In genomic region chr20:6178537-6178936, GRCh38 we compare ENCODE assay signal across 8 cellular contexts. TPM values are rescaled to one million over a fixed set of nuclear protein-coding genes. Genes with fewer than 3 reads are reported as not detected.
DNase-seq lines count a peak whose midpoint lies in the region; ATAC-seq, FAIRE-seq and TF ChIP-seq lines count a peak whose summit lies in the region.

No MANE protein-coding gene starts in this region.

- H3K9me3 ChIP-seq in HAP-1 (no peaks in the 10 kb centered on the region), upper lobe of right lung (no peaks in the 10 kb centered on the region)

- H3K36me3 Mint-ChIP-seq in Calu3 (ENCODE audit: insufficient read depth, unreplicated experiment), result no peaks in the 10 kb centered on the region

- FAIRE-seq in A204.1 (lab: Jason Lieb, UNC), result peak; percentile 85

- no peaks in the 10 kb centered on the region for H3K36me3 ChIP-seq in HAP-1 (replicated peaks)
- H3K36me3 ChIP-seq in upper lobe of right lung, result no peaks in the 10 kb centered on the region

- no peak overlapping the region for H3K27ac Mint-ChIP-seq in Calu3 (ENCODE audit: unreplicated experiment)

- in situ Hi-C loops in HAP-1 (cut with MboI; ENCODE audit: low sequenced_read_pairs), result no loop called here

- no peaks in the 10 kb centered on the region for H3K9me3 Mint-ChIP-seq in Calu3 (ENCODE audit: low read depth, unreplicated experiment)

- intact Hi-C loops in upper lobe of right lung (cut with DNase I), result no loop called here
- intact Hi-C loops in Calu3 (cut with micrococcal nuclease; ENCODE audit: unreplicated experiment), result loop anchor here (5.0 kb wide), 1 partner anchor 639 kb away; no protein-coding TSS in a partner anchor

- BruUV-seq in Calu3 (replicated peaks; lab: Mats Ljungman, UMichigan), result no TSS peak

- H3K27ac ChIP-seq in upper lobe of right lung, result no peak overlapping the region

- no peak overlapping the region for H3K4me3 ChIP-seq in HAP-1
- no peak overlapping the region for H3K4me3 ChIP-seq in fibroblast of mammary gland (ENCODE audit: control insufficient read depth, low read depth, low read length)
- H3K4me3 ChIP-seq in upper lobe of right lung, result no peak overlapping the region

- DNase-seq in HAP-1 (ENCODE audit: low spot score in 2 of 2) (peak; percentile 23 to 33), NOMO-1 treated with dmso at 0.1 percent for 144 hours (lab: John Stamatoyannopoulos, UW; ENCODE audit: unreplicated experiment) (peak; percentile 9), fibroblast of mammary gland (ENCODE audit: low read depth) (peak; percentile 34), upper lobe of right lung (no peak), Calu3 (no peak)

- no peak overlapping the region for H3K4me3 Mint-ChIP-seq in Calu3 (ENCODE audit: low read depth, unreplicated experiment)

- H3K27me3 ChIP-seq in HAP-1 (ENCODE audit: low read depth) (0 out of 2 replicates have a peak, but pooled peaks cover 6% of the 10 kb centered on the region), upper lobe of right lung (no peaks in the 10 kb centered on the region)

- CTCF ChIA-PET in Calu3 (lab: Charles Lee), result no interaction called here

- peaks cover 34% of the 10 kb centered on the region for H3K27me3 Mint-ChIP-seq in Calu3 (ENCODE audit: unreplicated experiment)

- peak; percentile 39 for TF ChIP-seq CTCF in fibroblast of mammary gland (conservative IDR thresholded peaks at IDR 0.05; ENCODE audit: control insufficient read depth, insufficient read depth, low read depth, low read length)
- peak; percentile 36 for TF ChIP-seq CTCF in upper lobe of right lung (IDR thresholded peaks at IDR 0.05)
- TF ChIP-seq CTCF in Calu3 (IDR thresholded peaks at IDR 0.05; ENCODE audit: unreplicated experiment), result no peak

- no peaks in the 10 kb centered on the region for H3K4me1 ChIP-seq in HAP-1
- H3K4me1 ChIP-seq in upper lobe of right lung, result no peaks in the 10 kb centered on the region

- no peaks in the 10 kb centered on the region for H3K4me1 Mint-ChIP-seq in Calu3 (ENCODE audit: low read depth, unreplicated experiment)

- ATAC-seq in upper lobe of right lung (no peak), GM21360 (IDR thresholded peaks at IDR 0.05; ENCODE audit: unreplicated experiment) (no peak), HG02885 (IDR thresholded peaks at IDR 0.05; ENCODE audit: poor library complexity, unreplicated experiment) (no peak)

RNA-seq across cellular contexts. Expression of gene FERMT1, which starts 55.7 kb away (rescaled TPM):
- 2.4 TPM for total RNA-seq in upper lobe of right lung
- 18.5 and 23.5 TPM in 2 replicates for total RNA-seq in Calu3 (2022)

Comparison
In these comparisons a context has a peak if more than half of its experiments do, and no peak if none do; other contexts are left out.
1. DNase-seq: peak in HAP-1 (2 of 2), NOMO-1 treated with dmso at 0.1 percent for 144 hours (single experiment) and fibroblast of mammary gland (single experiment); none in upper lobe of right lung (single experiment) and Calu3 (single experiment).